8 cellular contexts compared by ENCODE assay signal in genomic region chr1:164559342-164560070, GRCh38. TPM values are rescaled to one million over a fixed set of nuclear protein-coding genes. Genes with fewer than 3 reads are reported as not detected.
DNase-seq lines count a peak whose midpoint lies in the region; ATAC-seq and TF ChIP-seq lines count a peak whose summit lies in the region.

No MANE protein-coding gene starts in this region.

- no peaks in the 10 kb centered on the region for H3K27me3 Mint-ChIP-seq in Calu3 (ENCODE audit: unreplicated experiment)
- peaks cover 30% of the 10 kb centered on the region for H3K27me3 Mint-ChIP-seq in activated naive CD8-positive, alpha-beta T cell treated with anti-CD3 and anti-CD28 coated beads, Interleukin-2, amount 10 ng/mL, durations not matched to agents 7 days and 5 days

- peak overlapping the region; percentile 50 to 77 for H3K4me3 ChIP-seq in right atrium auricular region

- H3K4me3 Mint-ChIP-seq in Calu3 (ENCODE audit: low read depth, unreplicated experiment), result peak overlapping the region; percentile 73
- peak overlapping the region; percentile 69 for H3K4me3 Mint-ChIP-seq in activated naive CD8-positive, alpha-beta T cell treated with anti-CD3 and anti-CD28 coated beads, Interleukin-2, amount 10 ng/mL, durations not matched to agents 7 days and 5 days

- peaks cover 19% of the 10 kb centered on the region for H3K4me1 Mint-ChIP-seq in Calu3 (ENCODE audit: low read depth, unreplicated experiment)
- H3K4me1 Mint-ChIP-seq in activated naive CD8-positive, alpha-beta T cell treated with anti-CD3 and anti-CD28 coated beads, Interleukin-2, amount 10 ng/mL, durations not matched to agents 7 days and 5 days, result peaks cover 4% of the 10 kb centered on the region

- intact Hi-C loops in Calu3 (cut with micrococcal nuclease; ENCODE audit: unreplicated experiment), result loop anchor here (1.0 to 5.0 kb wide), 5 partner anchors 43 to 227 kb away; no protein-coding TSS in a partner anchor

- no peaks in the 10 kb centered on the region for H3K9me3 ChIP-seq in right atrium auricular region

- no peaks in the 10 kb centered on the region for H3K36me3 ChIP-seq in right atrium auricular region

- CTCF ChIA-PET in Calu3 (lab: Charles Lee), result interaction anchor here (0.6 to 1.4 kb wide), 6 partner anchors 29 to 524 kb away, joined by 3 to 14 read pairs (median 4); no protein-coding TSS in a partner anchor

- POLR2A ChIA-PET in activated naive CD8-positive, alpha-beta T cell treated with anti-CD3 and anti-CD28 coated beads, Interleukin-2, amount 10 ng/mL, durations not matched to agents 7 days and 5 days (lab: Charles Lee), result interaction anchor here (0.6 kb wide), 1 partner anchor 101 kb away, joined by 4 read pairs; no protein-coding TSS in a partner anchor

- H3K27ac ChIP-seq in right atrium auricular region, result peak overlapping the region; percentile 90 to 91

- BruUV-seq in Calu3 (replicated peaks; lab: Mats Ljungman, UMichigan), result no TSS peak

- no peak for ATAC-seq in activated naive CD8-positive, alpha-beta T cell treated with anti-CD3 and anti-CD28 coated beads, Interleukin-2, amount 10 ng/mL, durations not matched to agents 7 days and 5 days (ENCODE audit: low read depth)

- DNase-seq in Calu3 (peak; percentile 31), LoVo (ENCODE audit: low spot score) (peak; percentile 10), right atrium auricular region (ENCODE audit: low spot score) (peak; percentile 60), pons (ENCODE audit: low spot score) (peak; percentile 51), COLO829 (ENCODE audit: low spot score) (no peak), NAMALWA (ENCODE audit: low spot score) (no peak), cerebellar nuclear complex (lab: John Stamatoyannopoulos, UW) (no peak)
- DNase-seq in activated naive CD8-positive, alpha-beta T cell treated with anti-CD3 and anti-CD28 coated beads, Interleukin-2, amount 10 ng/mL, durations not matched to agents 7 days and 5 days, result no peak

- peak overlapping the region; percentile 75 for H3K27ac Mint-ChIP-seq in Calu3 (ENCODE audit: unreplicated experiment)
- no peak overlapping the region for H3K27ac Mint-ChIP-seq in activated naive CD8-positive, alpha-beta T cell treated with anti-CD3 and anti-CD28 coated beads, Interleukin-2, amount 10 ng/mL, durations not matched to agents 7 days and 5 days

- no peaks in the 10 kb centered on the region for H3K27me3 ChIP-seq in right atrium auricular region

- H3K4me1 ChIP-seq in right atrium auricular region, result peaks cover 0 to 5% of the 10 kb centered on the region in 2 donors

- no peaks in the 10 kb centered on the region for H3K9me3 Mint-ChIP-seq in Calu3 (ENCODE audit: low read depth, unreplicated experiment)
- H3K9me3 Mint-ChIP-seq in activated naive CD8-positive, alpha-beta T cell treated with anti-CD3 and anti-CD28 coated beads, Interleukin-2, amount 10 ng/mL, durations not matched to agents 7 days and 5 days, result peaks cover 1% of the 10 kb centered on the region

- H3K36me3 Mint-ChIP-seq in Calu3 (ENCODE audit: insufficient read depth, unreplicated experiment), result peaks cover 27% of the 10 kb centered on the region
- no peaks in the 10 kb centered on the region for H3K36me3 Mint-ChIP-seq in activated naive CD8-positive, alpha-beta T cell treated with anti-CD3 and anti-CD28 coated beads, Interleukin-2, amount 10 ng/mL, durations not matched to agents 7 days and 5 days

- TF ChIP-seq CTCF in Calu3 (IDR thresholded peaks at IDR 0.05; ENCODE audit: unreplicated experiment), result no peak
- no peak for TF ChIP-seq CTCF in right atrium auricular region (IDR thresholded peaks at IDR 0.05)

RNA-seq across cellular contexts. Expression of gene PBX1, which starts 0.5 kb away (rescaled TPM):
- total RNA-seq in Calu3 (2022), result 21.8 and 22.5 TPM in 2 replicates
- under 1 TPM; 0.11 to 0.51 TPM for total RNA-seq in activated naive CD8-positive, alpha-beta T cell treated with anti-CD3 and anti-CD28 coated beads, Interleukin-2, amount 10 ng/mL, durations not matched to agents 7 days and 5 days
- 10 to 100 TPM; 33.3 to 37.4 TPM for total RNA-seq in right atrium auricular region

Comparison
In these comparisons a context has a peak if more than half of its experiments do, and no peak if none do; other contexts are left out.
1. DNase-seq: peak in Calu3 (single experiment), LoVo (single experiment), right atrium auricular region (single experiment) and pons (single experiment); none in activated naive CD8-positive, alpha-beta T cell treated with anti-CD3 and anti-CD28 coated beads, Interleukin-2, amount 10 ng/mL, durations not matched to agents 7 days and 5 days (single experiment), COLO829 (single experiment), NAMALWA (single experiment) and cerebellar nuclear complex (0 of 2).
2. RNA of gene PBX1, which starts 0.5 kb away (total RNA-seq): 33.3 to 37.4 TPM in right atrium auricular region and 21.8 to 22.5 TPM in Calu3; 0.11 to 0.51 TPM in activated naive CD8-positive, alpha-beta T cell treated with anti-CD3 and anti-CD28 coated beads, Interleukin-2, amount 10 ng/mL, durations not matched to agents 7 days and 5 days; every median in the first group is over 10 times any median in the second.